17 cellular contexts compared by ENCODE assay signal in genomic region chr10:71394926-71395562, GRCh38. TPM values are rescaled to one million over a fixed set of nuclear protein-coding genes. Genes with fewer than 3 reads are reported as not detected.
"Had no signal": no experiment of that assay in that cellular context is flagged by ENCODE, and none has a peak within 500 bp of the region (broad histone marks: within the 10 kb centered on the region; RNA-seq: fewer than 3 reads in every experiment).

No MANE protein-coding gene starts in this region.

- H3K36me3 ChIP-seq: heart left ventricle, transverse colon had no signal

- H3K4me3 Mint-ChIP-seq: activated CD4-positive, alpha-beta memory T cell treated with anti-CD3 and anti-CD28 coated beads for 36 hours; dendritic cell treated with granulocyte-macrophage colony-stimulating factor and Interleukin-4, amounts not matched to agents 40 ng/mL and 50 ng/mL, for 4 days had no signal

- H3K4me3 ChIP-seq: heart left ventricle, transverse colon had no signal

- ATAC-seq: activated T-cell treated with anti-CD3 and anti-CD28 coated beads, Interleukin-2, amount 50 U/mL, for 72 hours; effector memory CD8-positive, alpha-beta T cell; heart left ventricle; left cardiac atrium; SK-N-SH treated with all-trans-retinoic acid at 6 μM for 48 hours had no signal

- H3K36me3 Mint-ChIP-seq: activated CD4-positive, alpha-beta memory T cell treated with anti-CD3 and anti-CD28 coated beads for 36 hours had no signal

- DNase-seq: activated CD4-positive, alpha-beta memory T cell treated with anti-CD3 and anti-CD28 coated beads for 36 hours; activated T-cell treated with anti-CD3 and anti-CD28 coated beads, Interleukin-2, amount 50 U/mL, for 72 hours; aorta; cerebellar nuclear complex; effector memory CD8-positive, alpha-beta T cell; heart left ventricle; left cardiac atrium; retina; stimulated activated CD4-positive, alpha-beta T cell treated with anti-CD3 and anti-CD28 coated beads, Interleukin-4, amount 100 ng/mL, for 24 hours; stimulated activated naive CD4-positive, alpha-beta T cell treated with Interleukin-2 at 50 U/mL for 16 hours; substantia nigra; T-helper 1 cell; transverse colon had no signal

- H3K9me3 ChIP-seq: heart left ventricle, transverse colon had no signal

- H3K27ac Mint-ChIP-seq: activated CD4-positive, alpha-beta memory T cell treated with anti-CD3 and anti-CD28 coated beads for 36 hours; activated T-cell treated with anti-CD3 and anti-CD28 coated beads, Interleukin-2, amount 50 U/mL, for 72 hours; dendritic cell treated with granulocyte-macrophage colony-stimulating factor and Interleukin-4, amounts not matched to agents 40 ng/mL and 50 ng/mL, for 4 days; effector memory CD8-positive, alpha-beta T cell had no signal

- H3K27ac ChIP-seq: heart left ventricle, transverse colon, VCaP had no signal

- H3K9me3 Mint-ChIP-seq: activated CD4-positive, alpha-beta memory T cell treated with anti-CD3 and anti-CD28 coated beads for 36 hours; activated T-cell treated with anti-CD3 and anti-CD28 coated beads, Interleukin-2, amount 50 U/mL, for 72 hours; dendritic cell treated with granulocyte-macrophage colony-stimulating factor and Interleukin-4, amounts not matched to agents 40 ng/mL and 50 ng/mL, for 4 days; effector memory CD8-positive, alpha-beta T cell had no signal

RNA-seq across cellular contexts. Expression of gene CDH23, which starts 1.7 kb away (rescaled TPM):
- total RNA-seq: lung microvascular endothelial cell had no signal
